ENCODE assay signal across 3 cellular contexts in the genomic region with DNA sequence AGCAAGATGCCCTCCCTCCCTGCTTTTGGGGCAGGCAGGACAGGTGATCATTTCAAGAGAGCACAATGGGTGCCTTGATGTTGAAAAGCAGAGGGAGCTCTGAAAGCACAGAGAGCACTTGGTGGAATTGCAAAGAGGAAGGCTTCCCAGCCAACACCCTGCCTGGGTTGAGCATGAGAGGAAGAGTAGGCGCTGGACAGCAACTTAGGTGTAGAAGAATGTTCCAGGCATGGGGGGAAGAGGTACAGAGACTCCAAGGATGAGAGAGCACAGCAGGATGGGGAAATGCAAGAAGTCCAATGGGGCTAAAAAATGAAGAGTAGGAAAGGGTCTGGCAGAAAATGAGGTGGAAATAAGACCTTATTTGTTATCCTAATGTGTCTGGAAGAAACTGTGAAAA.
"Had no signal": no experiment of that assay in that cellular context is flagged by ENCODE, and none has a peak within 500 bp of the region (broad histone marks: within the 10 kb centered on the region; RNA-seq: fewer than 3 reads in every experiment).

No MANE protein-coding gene starts in this region.

- ATAC-seq: GM12878 had no signal

- DNase-seq: GDM1, GF-D8 had no signal

- H3K4me3 ChIP-seq: GM12878 had no signal
